In genomic region chr19:43984687-43985000, GRCh38 we compare ENCODE assay signal across 6 cellular contexts. TPM values are rescaled to one million over a fixed set of nuclear protein-coding genes. Genes with fewer than 3 reads are reported as not detected.
DNase-seq lines count a peak whose midpoint lies in the region; ATAC-seq and TF ChIP-seq lines count a peak whose summit lies in the region.

No MANE protein-coding gene starts in this region.

- H3K4me1 ChIP-seq in body of pancreas: peaks cover 7% of the 10 kb centered on the region

- no peaks in the 10 kb centered on the region for H3K27me3 Mint-ChIP-seq in nephron (ENCODE audit: low read depth)

- no peak overlapping the region for H3K27ac Mint-ChIP-seq in nephron

- H3K4me1 Mint-ChIP-seq in nephron: no peaks in the 10 kb centered on the region

- no peaks in the 10 kb centered on the region for H3K27me3 ChIP-seq in body of pancreas

- peak overlapping the region; percentile 93 to 99 (median 97) for H3K4me3 Mint-ChIP-seq in nephron

- no peak for TF ChIP-seq CTCF in body of pancreas (IDR thresholded peaks at IDR 0.05)
- no peak for TF ChIP-seq CTCF in nephron (IDR thresholded peaks at IDR 0.05; ENCODE audit: unreplicated experiment in 3 of 3)

- ATAC-seq in HG03280 (IDR thresholded peaks at IDR 0.05; ENCODE audit: unreplicated experiment) (peak; percentile 10), body of pancreas (peak; percentile 6), GM18519 (IDR thresholded peaks at IDR 0.05; ENCODE audit: low FRiP score, unreplicated experiment) (no peak)

- TF ChIP-seq POLR2A in body of pancreas (IDR thresholded peaks at IDR 0.05): no peak

- WGBS in body of pancreas, 2 donors: 1 to 4% methylated on average over 11 to 14 of the region's 14 CpGs

- intact Hi-C loops in body of pancreas (cut with DNase I): no loop called here

- no peaks in the 10 kb centered on the region for H3K36me3 ChIP-seq in body of pancreas (replicated peaks in 1 of 2; ENCODE audit: insufficient read depth in 1 of 2, low read depth in 2 of 2)

- peaks cover 29% of the 10 kb centered on the region for H3K9me3 Mint-ChIP-seq in nephron

- DNase-seq in body of pancreas: peak in 1 of 4 donors; percentile 7
- DNase-seq in NCI-H774 (lab: John Stamatoyannopoulos, UW): no peak
- no peak for DNase-seq in MV-4-11 (lab: John Stamatoyannopoulos, UW)

- H3K27ac ChIP-seq in body of pancreas: peak overlapping the region in 2 of 4 donors; percentile 55 to 74

- peaks cover 43% of the 10 kb centered on the region for H3K36me3 Mint-ChIP-seq in nephron (ENCODE audit: low read depth)

- H3K9me3 ChIP-seq in body of pancreas: peaks cover 0 to 4% (median 3%) of the 10 kb centered on the region in 3 donors

- H3K4me3 ChIP-seq in body of pancreas: peak overlapping the region; percentile 35 to 54

RNA-seq across cellular contexts. Expression of gene ZNF155, which starts 0.7 kb away (rescaled TPM):
- total RNA-seq in body of pancreas: 1 to 10 TPM in 1 of 2 donors, under 1 TPM in 1; 0.99 to 3.4 TPM

RNA-seq across cellular contexts. Expression of gene ZNF230, which starts 18.1 kb away (rescaled TPM):
- 1 to 10 TPM in 1 of 2 donors, not detected in 1; 2.9 TPM for total RNA-seq in body of pancreas

RNA-seq across cellular contexts. Expression of gene ZNF221, which starts 33.6 kb away (rescaled TPM):
- 1 to 10 TPM; 1.3 to 4.7 TPM for total RNA-seq in body of pancreas

RNA-seq across cellular contexts. Expression of gene ZNF222, which starts 40.5 kb away (rescaled TPM):
- 1 to 10 TPM in 1 of 2 donors, not detected in 1; 2.1 TPM for total RNA-seq in body of pancreas

RNA-seq across cellular contexts. Expression of gene ZNF45, which starts 49.6 kb away (rescaled TPM):
- total RNA-seq in body of pancreas: 10 to 100 TPM in 1 of 2 donors, 1 to 10 TPM in 1; 8.0 to 19.8 TPM
